ENCODE assay signal across 32 cellular contexts in the genomic region with DNA sequence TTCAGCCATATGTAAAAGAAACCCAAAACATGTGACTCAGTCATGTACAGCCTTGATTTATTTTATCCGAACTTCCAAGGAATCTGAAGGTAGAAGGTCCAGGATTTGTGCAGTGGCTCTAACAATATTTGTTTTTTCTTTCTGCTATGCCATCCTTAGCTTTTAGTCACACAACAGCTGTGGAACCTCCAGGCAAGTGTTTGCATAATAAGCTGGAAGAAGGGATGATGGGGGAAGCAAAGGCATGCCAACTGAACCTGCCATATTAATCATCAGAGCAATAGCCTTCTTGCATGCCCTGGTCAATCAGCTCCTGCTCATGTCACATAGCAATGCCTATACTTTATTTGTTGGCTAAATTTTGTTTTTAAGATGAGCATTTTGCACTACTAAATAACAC.
"Had no signal": no experiment of that assay in that cellular context is flagged by ENCODE, and none has a peak within 500 bp of the region (broad histone marks: within the 10 kb centered on the region; RNA-seq: fewer than 3 reads in every experiment).

No MANE protein-coding gene starts in this region.

- ATAC-seq: activated CD8-positive, alpha-beta memory T cell treated with anti-CD3 and anti-CD28 coated beads, Interleukin-2, amount 10 ng/mL, durations not matched to agents 7 days and 5 days; activated naive CD8-positive, alpha-beta T cell treated with anti-CD3 and anti-CD28 coated beads, Interleukin-2, amount 50 U/mL, for 24 hours; PC-3 had no signal

- H3K27me3 ChIP-seq: Peyer's patch had no signal

- H3K9ac ChIP-seq: KMS-11 had no signal

- H3K4me3 ChIP-seq: Peyer's patch had no signal

- DNase-seq: activated B cell treated with CpG ODN at 0.5 μM for 24 hours; activated CD4-positive, alpha-beta memory T cell treated with anti-CD3 and anti-CD28 coated beads, Interleukin-2, amount 10 ng/mL, durations not matched to agents 7 days and 5 days; activated CD4-positive, alpha-beta T cell treated with anti-CD3 and anti-CD28 coated beads for 4 hours; activated CD4-positive, alpha-beta T cell treated with anti-CD3 and anti-CD28 coated beads, Interleukin-2, amount 50 U/mL, for 1 hour; activated CD4-positive, CD25-positive, alpha-beta regulatory T cell treated with anti-CD3 and anti-CD28 coated beads, Interleukin-2, amount 50 U/mL, for 72 hours; activated CD8-positive, alpha-beta memory T cell treated with anti-CD3 and anti-CD28 coated beads for 24 hours; activated CD8-positive, alpha-beta memory T cell treated with anti-CD3 and anti-CD28 coated beads, Interleukin-2, amount 10 ng/mL, durations not matched to agents 7 days and 5 days; activated CD8-positive, alpha-beta memory T cell treated with anti-CD3 and anti-CD28 coated beads, Interleukin-2, amount 50 U/mL, for 48 hours; activated effector memory CD4-positive, alpha-beta T cell treated with Interleukin-2 at 50 U/mL for 16 hours; activated naive CD4-positive, alpha-beta T cell treated with anti-CD3 and anti-CD28 coated beads, Interleukin-2, amount 10 ng/mL, durations not matched to agents 7 days and 5 days; activated naive CD8-positive, alpha-beta T cell treated with anti-CD3 and anti-CD28 coated beads, Interleukin-2, amount 50 U/mL, for 24 hours; activated T-cell treated with anti-CD3 and anti-CD28 coated beads, Interleukin-2, amount 50 U/mL, for 48 hours; amniotic stem cell; aorta; NCI-H1105; NCI-H1417 treated with DMSO at 0.1 percent for 48 hours; NCI-H1930; NCI-H2081 treated with DMSO at 0.1 percent for 48 hours; NCI-H345; NCI-H510A; NCI-H526; NCI-H748 treated with DMSO at 0.1 percent for 48 hours; NK-92 treated with Interleukin-12 subunit alpha and Interleukin-12 subunit beta, amount 100 ng/mL, for 24 hours; PC-3; Peyer's patch; RPMI8226; SHP77 treated with DMSO at 0.1 percent for 48 hours; SW 1271; T-helper 1 cell; T-helper 2 cell; T-helper 9 cell had no signal

- H3K9me3 ChIP-seq: Peyer's patch had no signal

- H3K4me1 ChIP-seq: Peyer's patch had no signal

- H3K36me3 ChIP-seq: Peyer's patch had no signal
